In the genomic region with DNA sequence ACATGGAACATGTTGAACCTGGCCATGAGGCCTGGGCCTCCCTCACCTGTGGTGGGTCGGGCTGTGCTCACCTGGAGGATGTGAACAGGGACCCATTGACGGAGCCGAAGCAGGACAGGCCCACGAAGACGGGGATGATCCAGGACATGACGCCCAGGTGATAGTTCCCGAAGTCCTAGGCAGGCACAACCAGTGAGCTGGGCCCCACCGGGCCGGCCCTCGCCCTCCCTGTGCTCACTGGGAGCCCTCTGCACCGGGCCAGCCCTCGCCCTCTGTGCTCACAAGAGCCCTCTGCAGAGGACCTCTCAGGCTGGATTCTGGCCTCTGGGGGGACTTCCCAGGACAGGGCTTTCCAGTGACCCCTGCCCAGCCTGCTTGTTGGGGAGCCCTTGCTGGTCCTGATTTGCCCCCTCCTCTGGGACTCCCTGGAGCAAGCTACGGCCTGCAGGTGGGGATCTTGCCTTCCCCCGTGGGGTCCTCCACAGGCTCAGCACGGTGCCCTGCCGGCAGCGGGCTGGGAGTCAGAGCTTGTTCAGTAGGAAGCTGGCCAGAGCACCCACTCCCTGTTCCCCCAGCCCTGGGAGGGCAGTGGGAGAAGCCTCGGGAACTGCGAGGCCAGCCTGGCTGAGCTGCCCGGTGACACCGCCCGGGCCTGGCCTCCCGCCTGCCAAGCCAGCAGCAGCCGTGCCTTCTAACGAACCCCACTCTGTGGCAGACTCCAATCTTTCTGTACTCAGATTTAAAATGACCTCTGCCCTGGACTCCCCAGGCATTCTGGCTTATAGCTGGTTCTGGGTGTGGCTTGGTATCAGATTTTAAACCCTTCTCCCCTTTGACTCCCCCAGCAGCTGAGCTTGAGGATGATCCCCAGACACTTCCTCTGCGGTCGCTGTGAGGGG, we compare ENCODE assay signal across 2 cellular contexts.
TF ChIP-seq lines count a peak whose summit lies in the region.

No MANE protein-coding gene starts in this region.

TF ChIP-seq in GM23338, 12 proteins besides CTCF, POLR2A, EP300 and RAD21 (continues in another document):
- TF ChIP-seq ZNF331 (CRISPR knock-in tag; IDR thresholded peaks at IDR 0.05; ENCODE audit: low read depth) (no peak), NANOG (IDR thresholded peaks at IDR 0.05; ENCODE audit: borderline replicate concordance) (no peak), POLR2AphosphoS5 (IDR thresholded peaks at IDR 0.05; ENCODE audit: low read depth) (no peak), ZNF114 (CRISPR knock-in tag; IDR thresholded peaks at IDR 0.05) (no peak), EZH2phosphoT487 (IDR thresholded peaks at IDR 0.05; ENCODE audit: unreplicated experiment) (no peak), STAT1 (IDR thresholded peaks at IDR 0.05; ENCODE audit: unreplicated experiment) (no peak)
- TF ChIP-seq, protein P1, sequence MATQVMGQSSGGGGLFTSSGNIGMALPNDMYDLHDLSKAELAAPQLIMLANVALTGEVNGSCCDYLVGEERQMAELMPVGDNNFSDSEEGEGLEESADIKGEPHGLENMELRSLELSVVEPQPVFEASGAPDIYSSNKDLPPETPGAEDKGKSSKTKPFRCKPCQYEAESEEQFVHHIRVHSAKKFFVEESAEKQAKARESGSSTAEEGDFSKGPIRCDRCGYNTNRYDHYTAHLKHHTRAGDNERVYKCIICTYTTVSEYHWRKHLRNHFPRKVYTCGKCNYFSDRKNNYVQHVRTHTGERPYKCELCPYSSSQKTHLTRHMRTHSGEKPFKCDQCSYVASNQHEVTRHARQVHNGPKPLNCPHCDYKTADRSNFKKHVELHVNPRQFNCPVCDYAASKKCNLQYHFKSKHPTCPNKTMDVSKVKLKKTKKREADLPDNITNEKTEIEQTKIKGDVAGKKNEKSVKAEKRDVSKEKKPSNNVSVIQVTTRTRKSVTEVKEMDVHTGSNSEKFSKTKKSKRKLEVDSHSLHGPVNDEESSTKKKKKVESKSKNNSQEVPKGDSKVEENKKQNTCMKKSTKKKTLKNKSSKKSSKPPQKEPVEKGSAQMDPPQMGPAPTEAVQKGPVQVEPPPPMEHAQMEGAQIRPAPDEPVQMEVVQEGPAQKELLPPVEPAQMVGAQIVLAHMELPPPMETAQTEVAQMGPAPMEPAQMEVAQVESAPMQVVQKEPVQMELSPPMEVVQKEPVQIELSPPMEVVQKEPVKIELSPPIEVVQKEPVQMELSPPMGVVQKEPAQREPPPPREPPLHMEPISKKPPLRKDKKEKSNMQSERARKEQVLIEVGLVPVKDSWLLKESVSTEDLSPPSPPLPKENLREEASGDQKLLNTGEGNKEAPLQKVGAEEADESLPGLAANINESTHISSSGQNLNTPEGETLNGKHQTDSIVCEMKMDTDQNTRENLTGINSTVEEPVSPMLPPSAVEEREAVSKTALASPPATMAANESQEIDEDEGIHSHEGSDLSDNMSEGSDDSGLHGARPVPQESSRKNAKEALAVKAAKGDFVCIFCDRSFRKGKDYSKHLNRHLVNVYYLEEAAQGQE (IDR thresholded peaks at IDR 0.05; ENCODE audit: unreplicated experiment) = no peak
- TF ChIP-seq, protein P2, sequence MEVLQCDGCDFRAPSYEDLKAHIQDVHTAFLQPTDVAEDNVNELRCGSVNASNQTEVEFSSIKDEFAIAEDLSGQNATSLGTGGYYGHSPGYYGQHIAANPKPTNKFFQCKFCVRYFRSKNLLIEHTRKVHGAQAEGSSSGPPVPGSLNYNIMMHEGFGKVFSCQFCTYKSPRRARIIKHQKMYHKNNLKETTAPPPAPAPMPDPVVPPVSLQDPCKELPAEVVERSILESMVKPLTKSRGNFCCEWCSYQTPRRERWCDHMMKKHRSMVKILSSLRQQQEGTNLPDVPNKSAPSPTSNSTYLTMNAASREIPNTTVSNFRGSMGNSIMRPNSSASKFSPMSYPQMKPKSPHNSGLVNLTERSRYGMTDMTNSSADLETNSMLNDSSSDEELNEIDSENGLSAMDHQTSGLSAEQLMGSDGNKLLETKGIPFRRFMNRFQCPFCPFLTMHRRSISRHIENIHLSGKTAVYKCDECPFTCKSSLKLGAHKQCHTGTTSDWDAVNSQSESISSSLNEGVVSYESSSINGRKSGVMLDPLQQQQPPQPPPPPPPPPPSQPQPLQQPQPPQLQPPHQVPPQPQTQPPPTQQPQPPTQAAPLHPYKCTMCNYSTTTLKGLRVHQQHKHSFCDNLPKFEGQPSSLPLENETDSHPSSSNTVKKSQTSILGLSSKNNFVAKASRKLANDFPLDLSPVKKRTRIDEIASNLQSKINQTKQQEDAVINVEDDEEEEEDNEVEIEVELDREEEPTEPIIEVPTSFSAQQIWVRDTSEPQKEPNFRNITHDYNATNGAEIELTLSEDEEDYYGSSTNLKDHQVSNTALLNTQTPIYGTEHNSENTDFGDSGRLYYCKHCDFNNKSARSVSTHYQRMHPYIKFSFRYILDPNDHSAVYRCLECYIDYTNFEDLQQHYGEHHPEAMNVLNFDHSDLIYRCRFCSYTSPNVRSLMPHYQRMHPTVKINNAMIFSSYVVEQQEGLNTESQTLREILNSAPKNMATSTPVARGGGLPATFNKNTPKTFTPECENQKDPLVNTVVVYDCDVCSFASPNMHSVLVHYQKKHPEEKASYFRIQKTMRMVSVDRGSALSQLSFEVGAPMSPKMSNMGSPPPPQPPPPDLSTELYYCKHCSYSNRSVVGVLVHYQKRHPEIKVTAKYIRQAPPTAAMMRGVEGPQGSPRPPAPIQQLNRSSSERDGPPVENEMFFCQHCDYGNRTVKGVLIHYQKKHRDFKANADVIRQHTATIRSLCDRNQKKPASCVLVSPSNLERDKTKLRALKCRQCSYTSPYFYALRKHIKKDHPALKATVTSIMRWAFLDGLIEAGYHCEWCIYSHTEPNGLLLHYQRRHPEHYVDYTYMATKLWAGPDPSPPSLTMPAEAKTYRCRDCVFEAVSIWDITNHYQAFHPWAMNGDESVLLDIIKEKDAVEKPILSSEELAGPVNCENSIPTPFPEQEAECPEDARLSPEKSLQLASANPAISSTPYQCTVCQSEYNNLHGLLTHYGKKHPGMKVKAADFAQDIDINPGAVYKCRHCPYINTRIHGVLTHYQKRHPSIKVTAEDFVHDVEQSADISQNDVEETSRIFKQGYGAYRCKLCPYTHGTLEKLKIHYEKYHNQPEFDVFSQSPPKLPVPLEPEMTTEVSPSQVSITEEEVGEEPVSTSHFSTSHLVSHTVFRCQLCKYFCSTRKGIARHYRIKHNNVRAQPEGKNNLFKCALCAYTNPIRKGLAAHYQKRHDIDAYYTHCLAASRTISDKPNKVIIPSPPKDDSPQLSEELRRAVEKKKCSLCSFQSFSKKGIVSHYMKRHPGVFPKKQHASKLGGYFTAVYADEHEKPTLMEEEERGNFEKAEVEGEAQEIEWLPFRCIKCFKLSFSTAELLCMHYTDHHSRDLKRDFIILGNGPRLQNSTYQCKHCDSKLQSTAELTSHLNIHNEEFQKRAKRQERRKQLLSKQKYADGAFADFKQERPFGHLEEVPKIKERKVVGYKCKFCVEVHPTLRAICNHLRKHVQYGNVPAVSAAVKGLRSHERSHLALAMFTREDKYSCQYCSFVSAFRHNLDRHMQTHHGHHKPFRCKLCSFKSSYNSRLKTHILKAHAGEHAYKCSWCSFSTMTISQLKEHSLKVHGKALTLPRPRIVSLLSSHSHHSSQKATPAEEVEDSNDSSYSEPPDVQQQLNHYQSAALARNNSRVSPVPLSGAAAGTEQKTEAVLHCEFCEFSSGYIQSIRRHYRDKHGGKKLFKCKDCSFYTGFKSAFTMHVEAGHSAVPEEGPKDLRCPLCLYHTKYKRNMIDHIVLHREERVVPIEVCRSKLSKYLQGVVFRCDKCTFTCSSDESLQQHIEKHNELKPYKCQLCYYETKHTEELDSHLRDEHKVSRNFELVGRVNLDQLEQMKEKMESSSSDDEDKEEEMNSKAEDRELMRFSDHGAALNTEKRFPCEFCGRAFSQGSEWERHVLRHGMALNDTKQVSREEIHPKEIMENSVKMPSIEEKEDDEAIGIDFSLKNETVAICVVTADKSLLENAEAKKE (CRISPR knock-in tag; IDR thresholded peaks at IDR 0.05) = no peak

TF ChIP-seq in GM12878, 131 proteins besides CTCF, POLR2A, EP300 and RAD21:
- TF ChIP-seq, protein P3, sequence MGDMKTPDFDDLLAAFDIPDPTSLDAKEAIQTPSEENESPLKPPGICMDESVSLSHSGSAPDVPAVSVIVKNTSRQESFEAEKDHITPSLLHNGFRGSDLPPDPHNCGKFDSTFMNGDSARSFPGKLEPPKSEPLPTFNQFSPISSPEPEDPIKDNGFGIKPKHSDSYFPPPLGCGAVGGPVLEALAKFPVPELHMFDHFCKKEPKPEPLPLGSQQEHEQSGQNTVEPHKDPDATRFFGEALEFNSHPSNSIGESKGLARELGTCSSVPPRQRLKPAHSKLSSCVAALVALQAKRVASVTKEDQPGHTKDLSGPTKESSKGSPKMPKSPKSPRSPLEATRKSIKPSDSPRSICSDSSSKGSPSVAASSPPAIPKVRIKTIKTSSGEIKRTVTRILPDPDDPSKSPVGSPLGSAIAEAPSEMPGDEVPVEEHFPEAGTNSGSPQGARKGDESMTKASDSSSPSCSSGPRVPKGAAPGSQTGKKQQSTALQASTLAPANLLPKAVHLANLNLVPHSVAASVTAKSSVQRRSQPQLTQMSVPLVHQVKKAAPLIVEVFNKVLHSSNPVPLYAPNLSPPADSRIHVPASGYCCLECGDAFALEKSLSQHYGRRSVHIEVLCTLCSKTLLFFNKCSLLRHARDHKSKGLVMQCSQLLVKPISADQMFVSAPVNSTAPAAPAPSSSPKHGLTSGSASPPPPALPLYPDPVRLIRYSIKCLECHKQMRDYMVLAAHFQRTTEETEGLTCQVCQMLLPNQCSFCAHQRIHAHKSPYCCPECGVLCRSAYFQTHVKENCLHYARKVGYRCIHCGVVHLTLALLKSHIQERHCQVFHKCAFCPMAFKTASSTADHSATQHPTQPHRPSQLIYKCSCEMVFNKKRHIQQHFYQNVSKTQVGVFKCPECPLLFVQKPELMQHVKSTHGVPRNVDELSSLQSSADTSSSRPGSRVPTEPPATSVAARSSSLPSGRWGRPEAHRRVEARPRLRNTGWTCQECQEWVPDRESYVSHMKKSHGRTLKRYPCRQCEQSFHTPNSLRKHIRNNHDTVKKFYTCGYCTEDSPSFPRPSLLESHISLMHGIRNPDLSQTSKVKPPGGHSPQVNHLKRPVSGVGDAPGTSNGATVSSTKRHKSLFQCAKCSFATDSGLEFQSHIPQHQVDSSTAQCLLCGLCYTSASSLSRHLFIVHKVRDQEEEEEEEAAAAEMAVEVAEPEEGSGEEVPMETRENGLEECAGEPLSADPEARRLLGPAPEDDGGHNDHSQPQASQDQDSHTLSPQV (IDR thresholded peaks at IDR 0.05) = no peak
- TF ChIP-seq, protein P4, sequence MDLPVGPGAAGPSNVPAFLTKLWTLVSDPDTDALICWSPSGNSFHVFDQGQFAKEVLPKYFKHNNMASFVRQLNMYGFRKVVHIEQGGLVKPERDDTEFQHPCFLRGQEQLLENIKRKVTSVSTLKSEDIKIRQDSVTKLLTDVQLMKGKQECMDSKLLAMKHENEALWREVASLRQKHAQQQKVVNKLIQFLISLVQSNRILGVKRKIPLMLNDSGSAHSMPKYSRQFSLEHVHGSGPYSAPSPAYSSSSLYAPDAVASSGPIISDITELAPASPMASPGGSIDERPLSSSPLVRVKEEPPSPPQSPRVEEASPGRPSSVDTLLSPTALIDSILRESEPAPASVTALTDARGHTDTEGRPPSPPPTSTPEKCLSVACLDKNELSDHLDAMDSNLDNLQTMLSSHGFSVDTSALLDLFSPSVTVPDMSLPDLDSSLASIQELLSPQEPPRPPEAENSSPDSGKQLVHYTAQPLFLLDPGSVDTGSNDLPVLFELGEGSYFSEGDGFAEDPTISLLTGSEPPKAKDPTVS (IDR thresholded peaks at IDR 0.05; ENCODE audit: low read depth, low read length) = no peak
- no peak for TF ChIP-seq EZH2 (IDR thresholded peaks at IDR 0.05; ENCODE audit: borderline replicate concordance, control insufficient read depth, low read depth, low read length)
- TF ChIP-seq BACH1 (IDR thresholded peaks at IDR 0.05; ENCODE audit: borderline replicate concordance) = no peak
- TF ChIP-seq SPI1 (IDR thresholded peaks at IDR 0.05; ENCODE audit: borderline replicate concordance, insufficient read depth, low read depth, low read length) = no peak
- TF ChIP-seq, protein P5, sequence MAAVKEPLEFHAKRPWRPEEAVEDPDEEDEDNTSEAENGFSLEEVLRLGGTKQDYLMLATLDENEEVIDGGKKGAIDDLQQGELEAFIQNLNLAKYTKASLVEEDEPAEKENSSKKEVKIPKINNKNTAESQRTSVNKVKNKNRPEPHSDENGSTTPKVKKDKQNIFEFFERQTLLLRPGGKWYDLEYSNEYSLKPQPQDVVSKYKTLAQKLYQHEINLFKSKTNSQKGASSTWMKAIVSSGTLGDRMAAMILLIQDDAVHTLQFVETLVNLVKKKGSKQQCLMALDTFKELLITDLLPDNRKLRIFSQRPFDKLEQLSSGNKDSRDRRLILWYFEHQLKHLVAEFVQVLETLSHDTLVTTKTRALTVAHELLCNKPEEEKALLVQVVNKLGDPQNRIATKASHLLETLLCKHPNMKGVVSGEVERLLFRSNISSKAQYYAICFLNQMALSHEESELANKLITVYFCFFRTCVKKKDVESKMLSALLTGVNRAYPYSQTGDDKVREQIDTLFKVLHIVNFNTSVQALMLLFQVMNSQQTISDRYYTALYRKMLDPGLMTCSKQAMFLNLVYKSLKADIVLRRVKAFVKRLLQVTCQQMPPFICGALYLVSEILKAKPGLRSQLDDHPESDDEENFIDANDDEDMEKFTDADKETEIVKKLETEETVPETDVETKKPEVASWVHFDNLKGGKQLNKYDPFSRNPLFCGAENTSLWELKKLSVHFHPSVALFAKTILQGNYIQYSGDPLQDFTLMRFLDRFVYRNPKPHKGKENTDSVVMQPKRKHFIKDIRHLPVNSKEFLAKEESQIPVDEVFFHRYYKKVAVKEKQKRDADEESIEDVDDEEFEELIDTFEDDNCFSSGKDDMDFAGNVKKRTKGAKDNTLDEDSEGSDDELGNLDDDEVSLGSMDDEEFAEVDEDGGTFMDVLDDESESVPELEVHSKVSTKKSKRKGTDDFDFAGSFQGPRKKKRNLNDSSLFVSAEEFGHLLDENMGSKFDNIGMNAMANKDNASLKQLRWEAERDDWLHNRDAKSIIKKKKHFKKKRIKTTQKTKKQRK (IDR thresholded peaks at IDR 0.05; ENCODE audit: low read depth, low read length) = no peak
- no peak for TF ChIP-seq SIX5 (IDR thresholded peaks at IDR 0.05; ENCODE audit: low read depth, low read length, severe bottlenecking)
- no peak for TF ChIP-seq JUNB (IDR thresholded peaks at IDR 0.05)
- no peak for TF ChIP-seq MYB (IDR thresholded peaks at IDR 0.05; ENCODE audit: borderline replicate concordance, low read depth, low read length)
- TF ChIP-seq MXI1 (IDR thresholded peaks at IDR 0.05; ENCODE audit: low read depth, low read length) = no peak
- TF ChIP-seq LARP7 (IDR thresholded peaks at IDR 0.05) = no peak
- TF ChIP-seq NR2C1 (IDR thresholded peaks at IDR 0.05) = no peak
- TF ChIP-seq DPF2 (IDR thresholded peaks at IDR 0.05) = no peak
- TF ChIP-seq CBFB (IDR thresholded peaks at IDR 0.05; ENCODE audit: low read depth) = no peak
- TF ChIP-seq, protein P6, sequence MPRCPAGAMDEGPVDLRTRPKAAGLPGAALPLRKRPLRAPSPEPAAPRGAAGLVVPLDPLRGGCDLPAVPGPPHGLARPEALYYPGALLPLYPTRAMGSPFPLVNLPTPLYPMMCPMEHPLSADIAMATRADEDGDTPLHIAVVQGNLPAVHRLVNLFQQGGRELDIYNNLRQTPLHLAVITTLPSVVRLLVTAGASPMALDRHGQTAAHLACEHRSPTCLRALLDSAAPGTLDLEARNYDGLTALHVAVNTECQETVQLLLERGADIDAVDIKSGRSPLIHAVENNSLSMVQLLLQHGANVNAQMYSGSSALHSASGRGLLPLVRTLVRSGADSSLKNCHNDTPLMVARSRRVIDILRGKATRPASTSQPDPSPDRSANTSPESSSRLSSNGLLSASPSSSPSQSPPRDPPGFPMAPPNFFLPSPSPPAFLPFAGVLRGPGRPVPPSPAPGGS (IDR thresholded peaks at IDR 0.05; ENCODE audit: borderline replicate concordance, insufficient read depth, low read depth, low read length, poor library complexity, severe bottlenecking) = no peak
- TF ChIP-seq, protein P7, sequence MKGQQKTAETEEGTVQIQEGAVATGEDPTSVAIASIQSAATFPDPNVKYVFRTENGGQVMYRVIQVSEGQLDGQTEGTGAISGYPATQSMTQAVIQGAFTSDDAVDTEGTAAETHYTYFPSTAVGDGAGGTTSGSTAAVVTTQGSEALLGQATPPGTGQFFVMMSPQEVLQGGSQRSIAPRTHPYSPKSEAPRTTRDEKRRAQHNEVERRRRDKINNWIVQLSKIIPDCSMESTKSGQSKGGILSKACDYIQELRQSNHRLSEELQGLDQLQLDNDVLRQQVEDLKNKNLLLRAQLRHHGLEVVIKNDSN (IDR thresholded peaks at IDR 0.05; ENCODE audit: borderline replicate concordance, extremely low read length, insufficient read depth, low read depth, low read length) = no peak
